Comparison of ENCODE assay signal across 1 cellular context in the genomic region with DNA sequence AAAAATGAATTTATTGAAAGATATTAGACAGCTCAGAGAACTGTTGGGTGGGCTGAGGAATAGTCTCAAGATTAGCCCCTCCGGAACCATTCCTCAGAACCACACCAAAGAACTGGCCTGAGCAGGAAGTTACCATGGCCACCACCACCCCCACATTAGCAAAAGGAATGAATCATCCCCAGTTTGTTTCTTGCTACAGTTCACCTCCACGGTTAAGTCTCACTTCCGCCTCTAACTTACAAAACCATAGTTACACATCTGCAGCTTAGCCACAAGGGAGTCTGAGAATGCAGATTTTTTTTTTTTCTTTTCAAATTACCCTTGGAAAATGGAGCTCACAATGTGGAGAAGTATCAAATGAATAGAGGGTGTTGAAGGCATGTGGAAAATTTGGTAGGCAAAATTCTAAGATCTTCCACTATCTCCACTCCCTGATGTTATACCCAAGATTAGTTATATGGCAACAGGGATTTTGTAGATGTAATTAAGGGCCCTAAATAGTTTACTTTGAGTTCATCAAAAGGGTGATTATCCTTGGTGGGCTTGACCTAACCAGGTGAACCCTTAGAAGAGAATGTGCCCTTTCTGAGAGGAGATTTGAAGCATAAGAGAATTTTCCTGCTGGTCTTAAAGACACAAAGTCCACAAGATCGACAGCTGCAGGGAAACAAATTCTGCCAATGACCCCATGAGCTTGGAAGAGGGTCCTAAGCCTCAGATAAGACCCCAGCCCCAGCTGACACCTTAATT.
TF ChIP-seq lines count a peak whose summit lies in the region.

No MANE protein-coding gene starts in this region.

TF ChIP-seq in K562, 482 proteins besides CTCF, POLR2A, EP300 and RAD21 (continued from another document):
- TF ChIP-seq, protein P1, sequence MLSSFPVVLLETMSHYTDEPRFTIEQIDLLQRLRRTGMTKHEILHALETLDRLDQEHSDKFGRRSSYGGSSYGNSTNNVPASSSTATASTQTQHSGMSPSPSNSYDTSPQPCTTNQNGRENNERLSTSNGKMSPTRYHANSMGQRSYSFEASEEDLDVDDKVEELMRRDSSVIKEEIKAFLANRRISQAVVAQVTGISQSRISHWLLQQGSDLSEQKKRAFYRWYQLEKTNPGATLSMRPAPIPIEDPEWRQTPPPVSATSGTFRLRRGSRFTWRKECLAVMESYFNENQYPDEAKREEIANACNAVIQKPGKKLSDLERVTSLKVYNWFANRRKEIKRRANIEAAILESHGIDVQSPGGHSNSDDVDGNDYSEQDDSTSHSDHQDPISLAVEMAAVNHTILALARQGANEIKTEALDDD (IDR thresholded peaks at IDR 0.05): peak; percentile 93
- TF ChIP-seq GABPA (tag; conservative IDR thresholded peaks at IDR 0.05; ENCODE audit: low read depth) (peak; percentile 67), DPF2 (IDR thresholded peaks at IDR 0.05) (peak; percentile 55; the same call in 1 of the 2 replicates), JUN (IDR thresholded peaks at IDR 0.05; ENCODE audit: borderline replicate concordance, low read depth, low read length) (peak; percentile 47; the same call in 1 of the 2 replicates), JUN (CRISPR knock-in tag; IDR thresholded peaks at IDR 0.05; ENCODE audit: borderline replicate concordance) (no peak), MEIS2 (IDR thresholded peaks at IDR 0.05; ENCODE audit: partially characterized antibody) (peak; percentile 23), STAT5A (IDR thresholded peaks at IDR 0.05; ENCODE audit: borderline replicate concordance, low read length) (no peak), EGR1 (conservative IDR thresholded peaks at IDR 0.05) (peak; percentile 95), ZNF140 (CRISPR knock-in tag; IDR thresholded peaks at IDR 0.05) (no peak), ZNF274 (IDR thresholded peaks at IDR 0.05; ENCODE audit: borderline replicate concordance, low read depth, low read length) (no peak)
- TF ChIP-seq, protein P2, sequence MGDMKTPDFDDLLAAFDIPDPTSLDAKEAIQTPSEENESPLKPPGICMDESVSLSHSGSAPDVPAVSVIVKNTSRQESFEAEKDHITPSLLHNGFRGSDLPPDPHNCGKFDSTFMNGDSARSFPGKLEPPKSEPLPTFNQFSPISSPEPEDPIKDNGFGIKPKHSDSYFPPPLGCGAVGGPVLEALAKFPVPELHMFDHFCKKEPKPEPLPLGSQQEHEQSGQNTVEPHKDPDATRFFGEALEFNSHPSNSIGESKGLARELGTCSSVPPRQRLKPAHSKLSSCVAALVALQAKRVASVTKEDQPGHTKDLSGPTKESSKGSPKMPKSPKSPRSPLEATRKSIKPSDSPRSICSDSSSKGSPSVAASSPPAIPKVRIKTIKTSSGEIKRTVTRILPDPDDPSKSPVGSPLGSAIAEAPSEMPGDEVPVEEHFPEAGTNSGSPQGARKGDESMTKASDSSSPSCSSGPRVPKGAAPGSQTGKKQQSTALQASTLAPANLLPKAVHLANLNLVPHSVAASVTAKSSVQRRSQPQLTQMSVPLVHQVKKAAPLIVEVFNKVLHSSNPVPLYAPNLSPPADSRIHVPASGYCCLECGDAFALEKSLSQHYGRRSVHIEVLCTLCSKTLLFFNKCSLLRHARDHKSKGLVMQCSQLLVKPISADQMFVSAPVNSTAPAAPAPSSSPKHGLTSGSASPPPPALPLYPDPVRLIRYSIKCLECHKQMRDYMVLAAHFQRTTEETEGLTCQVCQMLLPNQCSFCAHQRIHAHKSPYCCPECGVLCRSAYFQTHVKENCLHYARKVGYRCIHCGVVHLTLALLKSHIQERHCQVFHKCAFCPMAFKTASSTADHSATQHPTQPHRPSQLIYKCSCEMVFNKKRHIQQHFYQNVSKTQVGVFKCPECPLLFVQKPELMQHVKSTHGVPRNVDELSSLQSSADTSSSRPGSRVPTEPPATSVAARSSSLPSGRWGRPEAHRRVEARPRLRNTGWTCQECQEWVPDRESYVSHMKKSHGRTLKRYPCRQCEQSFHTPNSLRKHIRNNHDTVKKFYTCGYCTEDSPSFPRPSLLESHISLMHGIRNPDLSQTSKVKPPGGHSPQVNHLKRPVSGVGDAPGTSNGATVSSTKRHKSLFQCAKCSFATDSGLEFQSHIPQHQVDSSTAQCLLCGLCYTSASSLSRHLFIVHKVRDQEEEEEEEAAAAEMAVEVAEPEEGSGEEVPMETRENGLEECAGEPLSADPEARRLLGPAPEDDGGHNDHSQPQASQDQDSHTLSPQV (IDR thresholded peaks at IDR 0.05): peak; percentile 12; the same call in 1 of the 2 replicates
- TF ChIP-seq, protein P3, sequence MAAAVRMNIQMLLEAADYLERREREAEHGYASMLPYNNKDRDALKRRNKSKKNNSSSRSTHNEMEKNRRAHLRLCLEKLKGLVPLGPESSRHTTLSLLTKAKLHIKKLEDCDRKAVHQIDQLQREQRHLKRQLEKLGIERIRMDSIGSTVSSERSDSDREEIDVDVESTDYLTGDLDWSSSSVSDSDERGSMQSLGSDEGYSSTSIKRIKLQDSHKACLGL (CRISPR knock-in tag; IDR thresholded peaks at IDR 0.05; ENCODE audit: borderline replicate concordance, poor library complexity, severe bottlenecking): no peak
- TF ChIP-seq, protein P4, sequence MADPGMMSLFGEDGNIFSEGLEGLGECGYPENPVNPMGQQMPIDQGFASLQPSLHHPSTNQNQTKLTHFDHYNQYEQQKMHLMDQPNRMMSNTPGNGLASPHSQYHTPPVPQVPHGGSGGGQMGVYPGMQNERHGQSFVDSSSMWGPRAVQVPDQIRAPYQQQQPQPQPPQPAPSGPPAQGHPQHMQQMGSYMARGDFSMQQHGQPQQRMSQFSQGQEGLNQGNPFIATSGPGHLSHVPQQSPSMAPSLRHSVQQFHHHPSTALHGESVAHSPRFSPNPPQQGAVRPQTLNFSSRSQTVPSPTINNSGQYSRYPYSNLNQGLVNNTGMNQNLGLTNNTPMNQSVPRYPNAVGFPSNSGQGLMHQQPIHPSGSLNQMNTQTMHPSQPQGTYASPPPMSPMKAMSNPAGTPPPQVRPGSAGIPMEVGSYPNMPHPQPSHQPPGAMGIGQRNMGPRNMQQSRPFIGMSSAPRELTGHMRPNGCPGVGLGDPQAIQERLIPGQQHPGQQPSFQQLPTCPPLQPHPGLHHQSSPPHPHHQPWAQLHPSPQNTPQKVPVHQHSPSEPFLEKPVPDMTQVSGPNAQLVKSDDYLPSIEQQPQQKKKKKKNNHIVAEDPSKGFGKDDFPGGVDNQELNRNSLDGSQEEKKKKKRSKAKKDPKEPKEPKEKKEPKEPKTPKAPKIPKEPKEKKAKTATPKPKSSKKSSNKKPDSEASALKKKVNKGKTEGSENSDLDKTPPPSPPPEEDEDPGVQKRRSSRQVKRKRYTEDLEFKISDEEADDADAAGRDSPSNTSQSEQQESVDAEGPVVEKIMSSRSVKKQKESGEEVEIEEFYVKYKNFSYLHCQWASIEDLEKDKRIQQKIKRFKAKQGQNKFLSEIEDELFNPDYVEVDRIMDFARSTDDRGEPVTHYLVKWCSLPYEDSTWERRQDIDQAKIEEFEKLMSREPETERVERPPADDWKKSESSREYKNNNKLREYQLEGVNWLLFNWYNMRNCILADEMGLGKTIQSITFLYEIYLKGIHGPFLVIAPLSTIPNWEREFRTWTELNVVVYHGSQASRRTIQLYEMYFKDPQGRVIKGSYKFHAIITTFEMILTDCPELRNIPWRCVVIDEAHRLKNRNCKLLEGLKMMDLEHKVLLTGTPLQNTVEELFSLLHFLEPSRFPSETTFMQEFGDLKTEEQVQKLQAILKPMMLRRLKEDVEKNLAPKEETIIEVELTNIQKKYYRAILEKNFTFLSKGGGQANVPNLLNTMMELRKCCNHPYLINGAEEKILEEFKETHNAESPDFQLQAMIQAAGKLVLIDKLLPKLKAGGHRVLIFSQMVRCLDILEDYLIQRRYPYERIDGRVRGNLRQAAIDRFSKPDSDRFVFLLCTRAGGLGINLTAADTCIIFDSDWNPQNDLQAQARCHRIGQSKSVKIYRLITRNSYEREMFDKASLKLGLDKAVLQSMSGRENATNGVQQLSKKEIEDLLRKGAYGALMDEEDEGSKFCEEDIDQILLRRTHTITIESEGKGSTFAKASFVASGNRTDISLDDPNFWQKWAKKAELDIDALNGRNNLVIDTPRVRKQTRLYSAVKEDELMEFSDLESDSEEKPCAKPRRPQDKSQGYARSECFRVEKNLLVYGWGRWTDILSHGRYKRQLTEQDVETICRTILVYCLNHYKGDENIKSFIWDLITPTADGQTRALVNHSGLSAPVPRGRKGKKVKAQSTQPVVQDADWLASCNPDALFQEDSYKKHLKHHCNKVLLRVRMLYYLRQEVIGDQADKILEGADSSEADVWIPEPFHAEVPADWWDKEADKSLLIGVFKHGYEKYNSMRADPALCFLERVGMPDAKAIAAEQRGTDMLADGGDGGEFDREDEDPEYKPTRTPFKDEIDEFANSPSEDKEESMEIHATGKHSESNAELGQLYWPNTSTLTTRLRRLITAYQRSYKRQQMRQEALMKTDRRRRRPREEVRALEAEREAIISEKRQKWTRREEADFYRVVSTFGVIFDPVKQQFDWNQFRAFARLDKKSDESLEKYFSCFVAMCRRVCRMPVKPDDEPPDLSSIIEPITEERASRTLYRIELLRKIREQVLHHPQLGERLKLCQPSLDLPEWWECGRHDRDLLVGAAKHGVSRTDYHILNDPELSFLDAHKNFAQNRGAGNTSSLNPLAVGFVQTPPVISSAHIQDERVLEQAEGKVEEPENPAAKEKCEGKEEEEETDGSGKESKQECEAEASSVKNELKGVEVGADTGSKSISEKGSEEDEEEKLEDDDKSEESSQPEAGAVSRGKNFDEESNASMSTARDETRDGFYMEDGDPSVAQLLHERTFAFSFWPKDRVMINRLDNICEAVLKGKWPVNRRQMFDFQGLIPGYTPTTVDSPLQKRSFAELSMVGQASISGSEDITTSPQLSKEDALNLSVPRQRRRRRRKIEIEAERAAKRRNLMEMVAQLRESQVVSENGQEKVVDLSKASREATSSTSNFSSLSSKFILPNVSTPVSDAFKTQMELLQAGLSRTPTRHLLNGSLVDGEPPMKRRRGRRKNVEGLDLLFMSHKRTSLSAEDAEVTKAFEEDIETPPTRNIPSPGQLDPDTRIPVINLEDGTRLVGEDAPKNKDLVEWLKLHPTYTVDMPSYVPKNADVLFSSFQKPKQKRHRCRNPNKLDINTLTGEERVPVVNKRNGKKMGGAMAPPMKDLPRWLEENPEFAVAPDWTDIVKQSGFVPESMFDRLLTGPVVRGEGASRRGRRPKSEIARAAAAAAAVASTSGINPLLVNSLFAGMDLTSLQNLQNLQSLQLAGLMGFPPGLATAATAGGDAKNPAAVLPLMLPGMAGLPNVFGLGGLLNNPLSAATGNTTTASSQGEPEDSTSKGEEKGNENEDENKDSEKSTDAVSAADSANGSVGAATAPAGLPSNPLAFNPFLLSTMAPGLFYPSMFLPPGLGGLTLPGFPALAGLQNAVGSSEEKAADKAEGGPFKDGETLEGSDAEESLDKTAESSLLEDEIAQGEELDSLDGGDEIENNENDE (IDR thresholded peaks at IDR 0.05; ENCODE audit: low read depth, low read length): no peak
